In the genomic region with DNA sequence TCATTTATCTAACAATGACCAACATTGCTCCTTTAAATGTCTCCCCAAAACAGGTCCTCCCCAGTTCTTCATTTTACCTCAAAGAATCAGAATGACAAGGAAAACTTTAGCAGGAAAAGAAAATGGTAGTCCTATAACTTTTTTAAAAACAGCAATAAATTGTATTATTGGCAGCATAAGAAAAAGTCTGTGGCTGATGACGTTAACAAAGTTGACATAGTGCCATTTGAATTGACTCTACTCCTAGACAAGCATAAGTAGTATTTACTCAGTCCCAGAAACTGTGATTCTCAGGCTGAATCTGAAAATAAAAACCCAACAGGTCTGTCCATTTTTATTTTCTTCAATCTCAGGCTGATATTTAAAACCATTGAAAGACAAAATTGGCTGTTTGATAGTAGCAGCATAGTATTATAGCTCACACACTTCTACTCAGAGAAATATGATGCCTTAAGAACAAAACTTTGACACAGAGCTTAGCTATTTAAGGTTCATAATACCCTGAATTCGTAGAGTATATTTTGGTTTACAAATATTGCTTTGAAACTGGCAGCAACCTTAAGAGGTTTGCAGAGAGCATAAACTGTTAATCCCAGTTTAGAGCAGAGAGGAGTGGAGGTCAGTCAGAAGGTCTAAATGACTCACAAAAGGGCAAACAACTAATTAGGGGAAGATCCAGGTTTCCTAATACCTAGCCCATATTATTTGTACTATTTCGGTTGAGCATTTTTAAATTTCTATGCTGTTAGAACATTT, we compare ENCODE assay signal across 1 cellular context.
TF ChIP-seq lines count a peak whose summit lies in the region.

No MANE protein-coding gene starts in this region.

TF ChIP-seq in HepG2, 621 proteins besides CTCF, POLR2A, EP300 and RAD21 (continued from another document):
- TF ChIP-seq, protein P1, sequence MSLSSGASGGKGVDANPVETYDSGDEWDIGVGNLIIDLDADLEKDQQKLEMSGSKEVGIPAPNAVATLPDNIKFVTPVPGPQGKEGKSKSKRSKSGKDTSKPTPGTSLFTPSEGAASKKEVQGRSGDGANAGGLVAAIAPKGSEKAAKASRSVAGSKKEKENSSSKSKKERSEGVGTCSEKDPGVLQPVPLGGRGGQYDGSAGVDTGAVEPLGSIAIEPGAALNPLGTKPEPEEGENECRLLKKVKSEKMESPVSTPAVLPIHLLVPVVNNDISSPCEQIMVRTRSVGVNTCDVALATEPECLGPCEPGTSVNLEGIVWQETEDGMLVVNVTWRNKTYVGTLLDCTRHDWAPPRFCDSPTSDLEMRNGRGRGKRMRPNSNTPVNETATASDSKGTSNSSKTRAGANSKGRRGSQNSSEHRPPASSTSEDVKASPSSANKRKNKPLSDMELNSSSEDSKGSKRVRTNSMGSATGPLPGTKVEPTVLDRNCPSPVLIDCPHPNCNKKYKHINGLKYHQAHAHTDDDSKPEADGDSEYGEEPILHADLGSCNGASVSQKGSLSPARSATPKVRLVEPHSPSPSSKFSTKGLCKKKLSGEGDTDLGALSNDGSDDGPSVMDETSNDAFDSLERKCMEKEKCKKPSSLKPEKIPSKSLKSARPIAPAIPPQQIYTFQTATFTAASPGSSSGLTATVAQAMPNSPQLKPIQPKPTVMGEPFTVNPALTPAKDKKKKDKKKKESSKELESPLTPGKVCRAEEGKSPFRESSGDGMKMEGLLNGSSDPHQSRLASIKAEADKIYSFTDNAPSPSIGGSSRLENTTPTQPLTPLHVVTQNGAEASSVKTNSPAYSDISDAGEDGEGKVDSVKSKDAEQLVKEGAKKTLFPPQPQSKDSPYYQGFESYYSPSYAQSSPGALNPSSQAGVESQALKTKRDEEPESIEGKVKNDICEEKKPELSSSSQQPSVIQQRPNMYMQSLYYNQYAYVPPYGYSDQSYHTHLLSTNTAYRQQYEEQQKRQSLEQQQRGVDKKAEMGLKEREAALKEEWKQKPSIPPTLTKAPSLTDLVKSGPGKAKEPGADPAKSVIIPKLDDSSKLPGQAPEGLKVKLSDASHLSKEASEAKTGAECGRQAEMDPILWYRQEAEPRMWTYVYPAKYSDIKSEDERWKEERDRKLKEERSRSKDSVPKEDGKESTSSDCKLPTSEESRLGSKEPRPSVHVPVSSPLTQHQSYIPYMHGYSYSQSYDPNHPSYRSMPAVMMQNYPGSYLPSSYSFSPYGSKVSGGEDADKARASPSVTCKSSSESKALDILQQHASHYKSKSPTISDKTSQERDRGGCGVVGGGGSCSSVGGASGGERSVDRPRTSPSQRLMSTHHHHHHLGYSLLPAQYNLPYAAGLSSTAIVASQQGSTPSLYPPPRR (CRISPR knock-in tag; IDR thresholded peaks at IDR 0.05; ENCODE audit: borderline replicate concordance): no peak
- no peak for TF ChIP-seq AKAP8 (CRISPR knock-in tag; IDR thresholded peaks at IDR 0.05)
- TF ChIP-seq ZNF652 (CRISPR knock-in tag; IDR thresholded peaks at IDR 0.05; ENCODE audit: borderline replicate concordance, low read depth): peak; percentile 65; the same call in 1 of the 2 replicates
- TF ChIP-seq IKZF4 (CRISPR knock-in tag; IDR thresholded peaks at IDR 0.05; ENCODE audit: borderline replicate concordance, low read depth, not compliant biosample characterization): no peak
- peak; percentile 18; the same call in 1 of the 2 replicates for TF ChIP-seq NFIC (IDR thresholded peaks at IDR 0.05; ENCODE audit: low read length)
- TF ChIP-seq GFI1 (CRISPR knock-in tag; IDR thresholded peaks at IDR 0.05; ENCODE audit: borderline replicate concordance): peak; percentile 26; the same call in 1 of the 2 replicates
- TF ChIP-seq ARNT (IDR thresholded peaks at IDR 0.05): no peak
- TF ChIP-seq, protein P2, sequence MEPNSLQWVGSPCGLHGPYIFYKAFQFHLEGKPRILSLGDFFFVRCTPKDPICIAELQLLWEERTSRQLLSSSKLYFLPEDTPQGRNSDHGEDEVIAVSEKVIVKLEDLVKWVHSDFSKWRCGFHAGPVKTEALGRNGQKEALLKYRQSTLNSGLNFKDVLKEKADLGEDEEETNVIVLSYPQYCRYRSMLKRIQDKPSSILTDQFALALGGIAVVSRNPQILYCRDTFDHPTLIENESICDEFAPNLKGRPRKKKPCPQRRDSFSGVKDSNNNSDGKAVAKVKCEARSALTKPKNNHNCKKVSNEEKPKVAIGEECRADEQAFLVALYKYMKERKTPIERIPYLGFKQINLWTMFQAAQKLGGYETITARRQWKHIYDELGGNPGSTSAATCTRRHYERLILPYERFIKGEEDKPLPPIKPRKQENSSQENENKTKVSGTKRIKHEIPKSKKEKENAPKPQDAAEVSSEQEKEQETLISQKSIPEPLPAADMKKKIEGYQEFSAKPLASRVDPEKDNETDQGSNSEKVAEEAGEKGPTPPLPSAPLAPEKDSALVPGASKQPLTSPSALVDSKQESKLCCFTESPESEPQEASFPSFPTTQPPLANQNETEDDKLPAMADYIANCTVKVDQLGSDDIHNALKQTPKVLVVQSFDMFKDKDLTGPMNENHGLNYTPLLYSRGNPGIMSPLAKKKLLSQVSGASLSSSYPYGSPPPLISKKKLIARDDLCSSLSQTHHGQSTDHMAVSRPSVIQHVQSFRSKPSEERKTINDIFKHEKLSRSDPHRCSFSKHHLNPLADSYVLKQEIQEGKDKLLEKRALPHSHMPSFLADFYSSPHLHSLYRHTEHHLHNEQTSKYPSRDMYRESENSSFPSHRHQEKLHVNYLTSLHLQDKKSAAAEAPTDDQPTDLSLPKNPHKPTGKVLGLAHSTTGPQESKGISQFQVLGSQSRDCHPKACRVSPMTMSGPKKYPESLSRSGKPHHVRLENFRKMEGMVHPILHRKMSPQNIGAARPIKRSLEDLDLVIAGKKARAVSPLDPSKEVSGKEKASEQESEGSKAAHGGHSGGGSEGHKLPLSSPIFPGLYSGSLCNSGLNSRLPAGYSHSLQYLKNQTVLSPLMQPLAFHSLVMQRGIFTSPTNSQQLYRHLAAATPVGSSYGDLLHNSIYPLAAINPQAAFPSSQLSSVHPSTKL (CRISPR knock-in tag; IDR thresholded peaks at IDR 0.05): peak; percentile 61
